Comparison of ENCODE assay signal across 10 cellular contexts in genomic region chrX:73262991-73263390, GRCh38. TPM values are rescaled to one million over a fixed set of nuclear protein-coding genes. Genes with fewer than 3 reads are reported as not detected.
DNase-seq lines count a peak whose midpoint lies in the region; ATAC-seq and TF ChIP-seq lines count a peak whose summit lies in the region.
"Had no signal": no experiment of that assay in that cellular context is flagged by ENCODE, and none has a peak within 500 bp of the region (broad histone marks: within the 10 kb centered on the region; RNA-seq: fewer than 3 reads in every experiment).

No MANE protein-coding gene starts in this region.

- H3K27ac ChIP-seq in C4-2B (no peak overlapping the region), GM23248 (no peak overlapping the region), Panc1 (ENCODE audit: low read length) (no peak overlapping the region)
- no peak overlapping the region for H3K27ac ChIP-seq in CD8-positive, alpha-beta T cell (ENCODE audit: low read depth, low read length)

- no peaks in the 10 kb centered on the region for H4K20me1 ChIP-seq in GM23248 (ENCODE audit: insufficient read depth)

- BruUV-seq in Panc1 (replicated peaks; lab: Mats Ljungman, UMichigan): no TSS peak

- H3K9me3 Mint-ChIP-seq in immature natural killer cell: no peaks in the 10 kb centered on the region
- H3K9me3 Mint-ChIP-seq in CD8-positive, alpha-beta T cell: no peaks in the 10 kb centered on the region
- H3K9me3 Mint-ChIP-seq: stimulated activated memory B cell treated with anti-CD40 and anti-IgM and Interleukin-4, amounts not matched to agents 10 μg/mL and 1 μg/mL and 100 μg/mL, for 72 hours had no signal

- DNase-seq in GM23248 (peak; percentile 20), Panc1 (ENCODE audit: low read depth, low spot score) (no peak), globus pallidus (ENCODE audit: low spot score) (peak; percentile 2), immature natural killer cell (no peak), NCI-H146 treated with DMSO at 0.1 percent for 48 hours (lab: John Stamatoyannopoulos, UW; ENCODE audit: unreplicated experiment) (no peak)
- no peak for DNase-seq in CD8-positive, alpha-beta T cell
- DNase-seq: NCI-H187 had no signal

- no peaks in the 10 kb centered on the region for H3K4me1 Mint-ChIP-seq in immature natural killer cell
- H3K4me1 Mint-ChIP-seq in CD8-positive, alpha-beta T cell (ENCODE audit: low read depth): no peaks in the 10 kb centered on the region
- H3K4me1 Mint-ChIP-seq: stimulated activated memory B cell treated with anti-CD40 and anti-IgM and Interleukin-4, amounts not matched to agents 10 μg/mL and 1 μg/mL and 100 μg/mL, for 72 hours had no signal

- H3K36me3 ChIP-seq in GM23248 (ENCODE audit: low read depth): no peaks in the 10 kb centered on the region
- no peaks in the 10 kb centered on the region; the same call in 1 of the 2 replicates for H3K36me3 ChIP-seq in Panc1 (ENCODE audit: control insufficient read depth, insufficient read depth, low read length)
- no peaks in the 10 kb centered on the region for H3K36me3 ChIP-seq in CD8-positive, alpha-beta T cell (ENCODE audit: insufficient read depth, low read length)

- no peaks in the 10 kb centered on the region for H3K9me2 ChIP-seq in GM23248 (ENCODE audit: insufficient read depth)

- H2AFZ ChIP-seq in GM23248: no peak overlapping the region

- H3K79me2 ChIP-seq in GM23248 (ENCODE audit: insufficient read depth): no peaks in the 10 kb centered on the region

- H3K9ac ChIP-seq in GM23248: no peak overlapping the region

- H3K27me3 Mint-ChIP-seq in immature natural killer cell (ENCODE audit: low read depth in 3 of 3): peaks cover 0 to 12% (median 6%) of the 10 kb centered on the region in 3 donors
- peaks cover 9% of the 10 kb centered on the region for H3K27me3 Mint-ChIP-seq in CD8-positive, alpha-beta T cell (ENCODE audit: low read depth)
- H3K27me3 Mint-ChIP-seq: stimulated activated memory B cell treated with anti-CD40 and anti-IgM and Interleukin-4, amounts not matched to agents 10 μg/mL and 1 μg/mL and 100 μg/mL, for 72 hours had no signal

- CTCF ChIA-PET in Panc1 (lab: Charles Lee): no interaction called here
- CTCF ChIA-PET in CD8-positive, alpha-beta T cell (lab: Charles Lee): no interaction called here

- H3K36me3 Mint-ChIP-seq in immature natural killer cell: no peaks in the 10 kb centered on the region
- H3K36me3 Mint-ChIP-seq in CD8-positive, alpha-beta T cell: no peaks in the 10 kb centered on the region
- H3K36me3 Mint-ChIP-seq: stimulated activated memory B cell treated with anti-CD40 and anti-IgM and Interleukin-4, amounts not matched to agents 10 μg/mL and 1 μg/mL and 100 μg/mL, for 72 hours had no signal

- H3K4me1 ChIP-seq in GM23248 (ENCODE audit: insufficient read depth) (no peaks in the 10 kb centered on the region), Panc1 (ENCODE audit: control insufficient read depth, insufficient read depth, low read length) (no peaks in the 10 kb centered on the region)
- H3K4me1 ChIP-seq in CD8-positive, alpha-beta T cell (ENCODE audit: insufficient read depth, low read length): no peaks in the 10 kb centered on the region

- no peak overlapping the region for H3K4me3 Mint-ChIP-seq in immature natural killer cell
- H3K4me3 Mint-ChIP-seq in CD8-positive, alpha-beta T cell: no peak overlapping the region
- H3K4me3 Mint-ChIP-seq: stimulated activated memory B cell treated with anti-CD40 and anti-IgM and Interleukin-4, amounts not matched to agents 10 μg/mL and 1 μg/mL and 100 μg/mL, for 72 hours had no signal

- no peak for ATAC-seq in Panc1
- no peak for ATAC-seq in CD8-positive, alpha-beta T cell
- no peak for ATAC-seq in HG03097 (IDR thresholded peaks at IDR 0.05; ENCODE audit: low FRiP score, unreplicated experiment)
- ATAC-seq: stimulated activated memory B cell treated with anti-CD40 and anti-IgM and Interleukin-4, amounts not matched to agents 10 μg/mL and 1 μg/mL and 100 μg/mL, for 72 hours had no signal

- no peaks in the 10 kb centered on the region for H3F3A ChIP-seq in GM23248 (ENCODE audit: insufficient read depth)

- H3K4me2 ChIP-seq in GM23248 (ENCODE audit: unreplicated experiment): no peak overlapping the region

- H3K4me3 ChIP-seq in GM23248: no peak overlapping the region
- no peak overlapping the region for H3K4me3 ChIP-seq in Panc1 (ENCODE audit: low read depth in 2 of 2, low read length in 2 of 2)
- no peak overlapping the region for H3K4me3 ChIP-seq in CD8-positive, alpha-beta T cell (ENCODE audit: low read depth, low read length)

- H3K9me3 ChIP-seq in GM23248 (ENCODE audit: low read depth): no peaks in the 10 kb centered on the region
- H3K9me3 ChIP-seq in Panc1 (ENCODE audit: control insufficient read depth, insufficient read depth, low read depth, low read length): no peaks in the 10 kb centered on the region
- H3K9me3 ChIP-seq in CD8-positive, alpha-beta T cell (ENCODE audit: low read length): no peaks in the 10 kb centered on the region

- WGBS in GM23248 (ENCODE audit: low coverage in 1 of 2, low lambda C conversion rate in 2 of 2, missing lambda C conversion rate in 2 of 2), 2 experiments: 28 to 33% methylated on average over 1 to 2 of the region's 2 CpGs

- in situ Hi-C loops in GM23248 (cut with MboI): no loop called here
- in situ Hi-C loops in Panc1 (cut with HindIII; ENCODE audit: low pct_unique_long_range_greater_than_20kb, low sequenced_read_pairs): no loop called here

- H3K27ac Mint-ChIP-seq in immature natural killer cell: no peak overlapping the region
- H3K27ac Mint-ChIP-seq in CD8-positive, alpha-beta T cell: no peak overlapping the region
- H3K27ac Mint-ChIP-seq: stimulated activated memory B cell treated with anti-CD40 and anti-IgM and Interleukin-4, amounts not matched to agents 10 μg/mL and 1 μg/mL and 100 μg/mL, for 72 hours had no signal

- POLR2A ChIA-PET in Panc1 (lab: Charles Lee): no interaction called here
- POLR2A ChIA-PET in CD8-positive, alpha-beta T cell (lab: Charles Lee): no interaction called here

- intact Hi-C loops in Panc1 (cut with micrococcal nuclease; ENCODE audit: unreplicated experiment): no loop called here
- intact Hi-C loops in CD8-positive, alpha-beta T cell (cut with DNase I, micrococcal nuclease): loop anchor here in 1 of 2 experiments (2.0 kb wide), 1 partner anchor 1018 kb away; no protein-coding TSS in a partner anchor

- H3K27me3 ChIP-seq in GM23248 (replicated peaks; ENCODE audit: insufficient read depth): no peaks in the 10 kb centered on the region
- H3K27me3 ChIP-seq in Panc1 (ENCODE audit: control insufficient read depth, insufficient read depth, low read length): no peaks in the 10 kb centered on the region; the same call in 1 of the 2 replicates
- H3K27me3 ChIP-seq in CD8-positive, alpha-beta T cell (ENCODE audit: insufficient read depth, low read length): no peaks in the 10 kb centered on the region

- peak; percentile 38 for TF ChIP-seq CTCF in C4-2B (conservative IDR thresholded peaks at IDR 0.05)
- peak; percentile 55 for TF ChIP-seq CTCF in Panc1 (IDR thresholded peaks at IDR 0.05)
- TF ChIP-seq CTCF in CD8-positive, alpha-beta T cell (IDR thresholded peaks at IDR 0.05): no peak

RNA-seq across cellular contexts. Expression of gene NAP1L2, which starts 48.3 kb away (rescaled TPM):
- not detected in 2 replicates for total RNA-seq in GM23248 (2014; rRNA removed; shearing (Covaris generic))
- polyA plus RNA-seq in GM23248 (2016; fragmentation: Nextera tagmentation; extraction: Ambion mirVana): not detected in 2 replicates
- total RNA-seq in Panc1 (2021; ENCODE audit: unreplicated experiment): 1.8 TPM
- polyA plus RNA-seq in Panc1 (2012; ENCODE audit: insufficient read length): 1.2 TPM
- 1 to 10 TPM in 2 of 3 donors, under 1 TPM in 1; 0.80 to 2.5 (median 2.4) TPM for polyA plus RNA-seq in immature natural killer cell
- total RNA-seq in CD8-positive, alpha-beta T cell: 1 to 10 TPM; 2.6 to 2.7 TPM

Comparison
In these comparisons a context has a peak if more than half of its experiments do, and no peak if none do; other contexts are left out.
1. DNase-seq: peak in GM23248 (single experiment) and globus pallidus (single experiment); none in Panc1 (single experiment), immature natural killer cell (0 of 3), CD8-positive, alpha-beta T cell (0 of 7) and NCI-H146 treated with DMSO at 0.1 percent for 48 hours (single experiment).